In the genomic region with DNA sequence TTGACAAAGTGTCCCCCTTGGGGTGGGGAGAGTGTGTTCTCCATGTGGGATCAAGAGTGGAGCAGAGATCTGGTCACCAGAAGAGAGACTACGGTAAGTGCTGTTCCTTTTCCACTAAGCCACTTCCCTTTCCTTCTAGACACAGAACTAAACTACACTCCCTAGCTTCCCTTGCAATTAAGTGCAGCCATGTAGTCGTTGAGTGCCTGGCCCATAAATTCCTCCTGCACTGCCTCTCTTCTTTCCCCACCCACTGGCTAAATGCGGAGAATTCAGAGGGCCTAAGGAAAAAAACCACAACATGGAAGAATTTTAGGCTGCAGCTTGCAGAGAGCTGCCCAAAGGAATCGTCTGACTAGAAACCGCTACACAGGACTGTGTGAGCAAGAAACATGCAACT, we compare ENCODE assay signal across 8 cellular contexts. TPM values are rescaled to one million over a fixed set of nuclear protein-coding genes. Genes with fewer than 3 reads are reported as not detected.
A peak's percentile ranks its signal among the peaks of the same experiment; 100 is the strongest.
DNase-seq lines count a peak whose midpoint lies in the region; ATAC-seq, FAIRE-seq and TF ChIP-seq lines count a peak whose summit lies in the region.

No MANE protein-coding gene starts in this region.

- H3K27me3 ChIP-seq in DND-41 (ENCODE audit: insufficient read depth, low read length, poor library complexity) (no peaks in the 10 kb centered on the region), GM12878 (replicated peaks in 1 of 2; ENCODE audit: control insufficient read depth in 2 of 2, insufficient read depth in 2 of 2, low read length in 1 of 2) (no peaks in the 10 kb centered on the region), neural cell (ENCODE audit: insufficient read depth, low read depth, low read length) (no peaks in the 10 kb centered on the region)

- BruUV-seq in GM12878 (replicated peaks; lab: Mats Ljungman, UMichigan): no TSS peak

- no peak for FAIRE-seq in GM12878 (lab: Jason Lieb, UNC)

- no peak for TF ChIP-seq RAD21 in GM12878 (IDR thresholded peaks at IDR 0.05; ENCODE audit: insufficient read depth, low read depth, low read length)
- no peak for TF ChIP-seq RAD21 in neural cell (conservative IDR thresholded peaks at IDR 0.05)

- peaks cover 47% of the 10 kb centered on the region for H3K4me1 ChIP-seq in DND-41 (ENCODE audit: insufficient read depth, low read length)
- H3K4me1 ChIP-seq in GM12878 (ENCODE audit: control insufficient read depth, insufficient read depth, low read length): peaks cover 7% of the 10 kb centered on the region

- WGBS in GM12878 (ENCODE audit: insufficient coverage, insufficient replicate concordance, low lambda C conversion rate, missing lambda C conversion rate): 86% methylated on average over 5 of the region's 5 CpGs

- CTCF ChIA-PET in GM12878 (lab: Yijun Ruan, JAX): no interaction called here

- H3F3A ChIP-seq in neural cell (ENCODE audit: insufficient read depth, low read length, poor library complexity, severe bottlenecking): no peaks in the 10 kb centered on the region

- H4K20me1 ChIP-seq in DND-41 (ENCODE audit: insufficient read depth, low read length) (peaks cover 24% of the 10 kb centered on the region), GM12878 (ENCODE audit: control insufficient read depth, insufficient read depth) (no peaks in the 10 kb centered on the region), neural cell (ENCODE audit: insufficient read depth) (no peaks in the 10 kb centered on the region)

- peaks cover 8% of the 10 kb centered on the region for H3K9me3 ChIP-seq in DND-41 (ENCODE audit: insufficient read depth, low read length, severe bottlenecking)
- no peaks in the 10 kb centered on the region; the same call in 2 of the 3 replicates for H3K9me3 ChIP-seq in GM12878 (replicated peaks; ENCODE audit: control insufficient read depth, insufficient read depth, low read length)
- no peaks in the 10 kb centered on the region for H3K9me3 ChIP-seq in neural cell (ENCODE audit: low read length)

- DNase-seq in DND-41 (no peak), M059J (ENCODE audit: low read depth) (peak; percentile 45), GM12878 (ENCODE audit: low read depth, low spot score) (no peak), NCI-H226 (no peak)

- H3K9me2 ChIP-seq in neural cell (ENCODE audit: insufficient read depth, low read length): no peaks in the 10 kb centered on the region

- ATAC-seq in DND-41 (ENCODE audit: insufficient read depth, low read depth): no peak
- ATAC-seq in GM12878: no peak
- ATAC-seq in GM18519 (IDR thresholded peaks at IDR 0.05; ENCODE audit: low FRiP score, unreplicated experiment): no peak
- ATAC-seq in GM19035 (IDR thresholded peaks at IDR 0.05; ENCODE audit: unreplicated experiment): no peak
- no peak for ATAC-seq in HG02642 (IDR thresholded peaks at IDR 0.05; ENCODE audit: poor library complexity, unreplicated experiment)

- no peak for TF ChIP-seq POLR2A in GM12878 (IDR thresholded peaks at IDR 0.05; ENCODE audit: low read depth, low read length)

- H3K4me3 ChIP-seq in DND-41 (ENCODE audit: low read depth in 1 of 2, low read length in 2 of 2) (peak overlapping the region in 1 of 2 experiments; percentile 98; a peak in 1 of 4 replicates), GM12878 (0 out of 2 replicates have a peak overlapping the region, but pooled peaks have one; percentile 99), neural cell (ENCODE audit: low read length) (peak overlapping the region; percentile 82)

- intact Hi-C loops in GM12878 (cut with micrococcal nuclease; ENCODE audit: unreplicated experiment): loop anchor here (5.0 kb wide), 2 partner anchors 612 to 852 kb away; partner anchors contain the start of genes PSMB1 and TBP

- H2AFZ ChIP-seq in DND-41 (ENCODE audit: low read depth, low read length) (no peak overlapping the region), GM12878 (ENCODE audit: control insufficient read depth, low read depth, low read length) (no peak overlapping the region), neural cell (ENCODE audit: low read depth, low read length) (no peak overlapping the region)

- POLR2A ChIA-PET in GM12878 (lab: Charles Lee): interaction anchor here (1.4 kb wide), 1 partner anchor 7 kb away, joined by 3 read pairs; no protein-coding TSS in a partner anchor

- peaks cover 62% of the 10 kb centered on the region for H3K79me2 ChIP-seq in DND-41 (ENCODE audit: insufficient read depth, low read length)
- H3K79me2 ChIP-seq in GM12878 (ENCODE audit: control insufficient read depth, insufficient read depth, low read length): peaks cover 42% of the 10 kb centered on the region
- peaks cover 29% of the 10 kb centered on the region for H3K79me2 ChIP-seq in neural cell (replicated peaks; ENCODE audit: insufficient read depth, low read length)

- SMC1A ChIA-PET in GM12878 (lab: Charles Lee; ENCODE audit: uncharacterized antibody, unreplicated experiment): no interaction called here

- RAD21 ChIA-PET in GM12878 (lab: Charles Lee; ENCODE audit: unreplicated experiment): no interaction called here

- H3K4me2 ChIP-seq in DND-41 (ENCODE audit: insufficient read depth, low read length) (peak overlapping the region; percentile 93), GM12878 (ENCODE audit: control insufficient read depth, insufficient read depth) (peak overlapping the region; percentile 57; the same call in 1 of the 2 replicates), neural cell (ENCODE audit: low read length) (peak overlapping the region; percentile 66)

- in situ Hi-C loops in GM12878 (cut with MboI): loop anchor here (5.0 kb wide), 1 partner anchor 852 kb away; the partner anchor contains the start of genes PSMB1 and TBP

- TF ChIP-seq EP300 in GM12878 (IDR thresholded peaks at IDR 0.05; ENCODE audit: borderline replicate concordance in 1 of 2, control insufficient read depth in 1 of 2, low read depth in 2 of 2, low read length in 2 of 2) (no peak), neural cell (conservative IDR thresholded peaks at IDR 0.05; ENCODE audit: poor library complexity, severe bottlenecking) (no peak)

- TF ChIP-seq CTCF in DND-41 (IDR thresholded peaks at IDR 0.05; ENCODE audit: borderline replicate concordance, extremely low read depth, low read length, poor library complexity, severe bottlenecking) (no peak), GM12878 (IDR thresholded peaks at IDR 0.05 in 2 of 3, conservative IDR thresholded peaks at IDR 0.05 in 1 of 3; ENCODE audit: control insufficient read depth in 2 of 3, extremely low read depth in 1 of 3, insufficient read depth in 1 of 3, low read depth in 3 of 3, low read length in 3 of 3) (no peak), neural cell (IDR thresholded peaks at IDR 0.05; ENCODE audit: poor library complexity, severe bottlenecking) (no peak)

- no peak overlapping the region for H3K27ac ChIP-seq in DND-41 (ENCODE audit: low read length)
- no peak overlapping the region for H3K27ac ChIP-seq in GM12878 (ENCODE audit: control insufficient read depth, insufficient read depth)
- H3K27ac ChIP-seq in neural cell (ENCODE audit: low read length): no peak overlapping the region

- H3K9ac ChIP-seq in DND-41 (ENCODE audit: low read depth, low read length): peak overlapping the region; percentile 97
- H3K9ac ChIP-seq in GM12878 (ENCODE audit: control insufficient read depth, insufficient read depth, low read length): no peak overlapping the region
- H3K9ac ChIP-seq in neural cell (ENCODE audit: low read length): peak overlapping the region; percentile 96

- H3K36me3 ChIP-seq in DND-41 (ENCODE audit: insufficient read depth, low read length) (peaks cover 37% of the 10 kb centered on the region), GM12878 (ENCODE audit: control insufficient read depth in 2 of 2, insufficient read depth in 2 of 2, low read length in 1 of 2) (peaks cover 0 to 4% of the 10 kb centered on the region in 2 experiments; a peak in 3 of 4 replicates), neural cell (ENCODE audit: insufficient read depth, low read length) (no peaks in the 10 kb centered on the region)

RNA-seq across cellular contexts. Expression of gene WDR27, which starts 1.5 kb away (rescaled TPM):
- total RNA-seq in M059J (2014; rRNA removed; shearing (Covaris generic)): 7.9 and 10.6 TPM in 2 replicates
- 205 and 222 TPM in 2 replicates for total RNA-seq in GM12878 (2013; cell fraction: nucleolus; rRNA removed)
- 18.8 and 20.8 TPM in 2 replicates for total RNA-seq in GM12878 (2014; rRNA removed)
- 9.8 and 11.9 TPM in 2 replicates for total RNA-seq in GM12878 (2014; rRNA removed; fragmentation: Illumina TruSeq; extraction: Trizol)
- 26.4 and 26.6 TPM in 2 replicates for total RNA-seq in GM12878 (2021)
- polyA plus RNA-seq in GM12878 (2011; ENCODE audit: low read depth): 10.6 TPM
- 33.2 and 37.5 TPM in 2 replicates for polyA plus RNA-seq in GM12878 (2011; rRNA removed)
- polyA plus RNA-seq in GM12878 (2011; cell fraction: cytosol; rRNA removed): 18.9 and 22.2 TPM in 2 replicates
- 394 and 455 TPM in 2 replicates for polyA plus RNA-seq in GM12878 (2011; cell fraction: nucleus; rRNA removed)
- polyA plus RNA-seq in GM12878 (2012): 20.4 and 26.3 TPM in 2 replicates
- 10.0 and 10.2 TPM in 2 replicates for polyA plus RNA-seq in GM12878 (2014; fragmentation: Illumina TruSeq; extraction: Trizol)
- 1 to 10 TPM; 1.9 to 3.8 TPM for polyA plus RNA-seq in GM12878 (2014; fragmentation: Nextera tagmentation; extraction: Ambion mirVana)
- 31.5 and 33.7 TPM in 2 replicates for polyA plus RNA-seq in GM12878 (2014; rRNA removed)
- 10 to 100 TPM; 19.2 to 22.0 TPM for polyA plus RNA-seq in GM12878 (2016; fragmentation: Nextera tagmentation; extraction: Ambion mirVana)
- 15.5 and 16.8 TPM in 2 replicates for polyA minus RNA-seq in GM12878 (2011; rRNA and poly(A)+ RNA removed)
- 5.7 and 7.1 TPM in 2 replicates for polyA minus RNA-seq in GM12878 (2011; cell fraction: cytosol; rRNA and poly(A)+ RNA removed)
- 54.3 and 68.3 TPM in 2 replicates for polyA minus RNA-seq in GM12878 (2011; cell fraction: nucleus; rRNA and poly(A)+ RNA removed)
- 35.8 and 58.5 TPM in 2 replicates for polyA plus RNA-seq in neural cell
- 53.3 and 59.7 TPM in 2 replicates for polyA minus RNA-seq in neural cell

RNA-seq across cellular contexts. Expression of gene C6orf120, which starts 1.6 kb away (rescaled TPM):
- total RNA-seq in M059J (2014; rRNA removed; shearing (Covaris generic)): 29.4 and 43.4 TPM in 2 replicates
- 27.1 and 29.1 TPM in 2 replicates for total RNA-seq in GM12878 (2013; cell fraction: nucleolus; rRNA removed)
- 23.9 and 26.2 TPM in 2 replicates for total RNA-seq in GM12878 (2014; rRNA removed)
- 16.9 and 17.4 TPM in 2 replicates for total RNA-seq in GM12878 (2014; rRNA removed; fragmentation: Illumina TruSeq; extraction: Trizol)
- 20.7 and 20.8 TPM in 2 replicates for total RNA-seq in GM12878 (2021)
- polyA plus RNA-seq in GM12878 (2011; ENCODE audit: low read depth): 7.2 TPM
- polyA plus RNA-seq in GM12878 (2011; rRNA removed): 14.6 and 19.7 TPM in 2 replicates
- 8.3 and 10.1 TPM in 2 replicates for polyA plus RNA-seq in GM12878 (2011; cell fraction: cytosol; rRNA removed)
- polyA plus RNA-seq in GM12878 (2011; cell fraction: nucleus; rRNA removed): 12.9 and 14.0 TPM in 2 replicates
- 10.8 and 12.8 TPM in 2 replicates for polyA plus RNA-seq in GM12878 (2012)
- 14.3 and 18.5 TPM in 2 replicates for polyA plus RNA-seq in GM12878 (2014; fragmentation: Illumina TruSeq; extraction: Trizol)
- polyA plus RNA-seq in GM12878 (2014; fragmentation: Nextera tagmentation; extraction: Ambion mirVana): 1 to 10 TPM; 3.6 to 6.2 TPM
- polyA plus RNA-seq in GM12878 (2014; rRNA removed): 15.9 and 19.5 TPM in 2 replicates
- 10 to 100 TPM; 19.9 to 20.8 TPM for polyA plus RNA-seq in GM12878 (2016; fragmentation: Nextera tagmentation; extraction: Ambion mirVana)
- polyA minus RNA-seq in GM12878 (2011; rRNA and poly(A)+ RNA removed): 7.2 and 8.7 TPM in 2 replicates
- 5.6 and 6.9 TPM in 2 replicates for polyA minus RNA-seq in GM12878 (2011; cell fraction: cytosol; rRNA and poly(A)+ RNA removed)
- 12.3 and 16.0 TPM in 2 replicates for polyA minus RNA-seq in GM12878 (2011; cell fraction: nucleus; rRNA and poly(A)+ RNA removed)
- 16.6 and 17.8 TPM in 2 replicates for polyA plus RNA-seq in neural cell
- polyA minus RNA-seq in neural cell: 35.9 and 41.4 TPM in 2 replicates

RNA-seq across cellular contexts. Expression of gene PHF10, which starts 24.0 kb away (rescaled TPM):
- total RNA-seq in M059J (2014; rRNA removed; shearing (Covaris generic)): 24.6 and 32.7 TPM in 2 replicates
- 57.5 and 57.7 TPM in 2 replicates for total RNA-seq in GM12878 (2013; cell fraction: nucleolus; rRNA removed)
- total RNA-seq in GM12878 (2014; rRNA removed) (12.4 and 15.3 TPM in 2 replicates), GM12878 (2014; rRNA removed; fragmentation: Illumina TruSeq; extraction: Trizol) (18.6 and 19.7 TPM in 2 replicates), GM12878 (2021) (23.5 and 24.6 TPM in 2 replicates)
- polyA plus RNA-seq in GM12878 (2011; ENCODE audit: low read depth): 12.1 TPM
- polyA plus RNA-seq in GM12878 (2011; rRNA removed) (35.6 and 49.6 TPM in 2 replicates), GM12878 (2014; fragmentation: Illumina TruSeq; extraction: Trizol) (33.8 and 44.0 TPM in 2 replicates), GM12878 (2014; fragmentation: Nextera tagmentation; extraction: Ambion mirVana) (10 to 100 TPM; 11.6 to 13.1 TPM), GM12878 (2014; rRNA removed) (23.8 and 24.5 TPM in 2 replicates), GM12878 (2016; fragmentation: Nextera tagmentation; extraction: Ambion mirVana) (1 to 10 TPM; 3.8 to 7.1 TPM), neural cell (42.9 and 48.9 TPM in 2 replicates)
- 11.2 and 15.3 TPM in 2 replicates for polyA plus RNA-seq in GM12878 (2011; cell fraction: cytosol; rRNA removed)
- polyA plus RNA-seq in GM12878 (2011; cell fraction: nucleus; rRNA removed): 36.8 and 37.9 TPM in 2 replicates
- 16.8 and 24.7 TPM in 2 replicates for polyA plus RNA-seq in GM12878 (2012)
- polyA minus RNA-seq in GM12878 (2011; rRNA and poly(A)+ RNA removed): 11.0 and 21.1 TPM in 2 replicates
- 7.5 and 9.3 TPM in 2 replicates for polyA minus RNA-seq in GM12878 (2011; cell fraction: cytosol; rRNA and poly(A)+ RNA removed)
- 13.7 and 16.4 TPM in 2 replicates for polyA minus RNA-seq in GM12878 (2011; cell fraction: nucleus; rRNA and poly(A)+ RNA removed)
- 31.2 and 40.6 TPM in 2 replicates for polyA minus RNA-seq in neural cell

RNA-seq across cellular contexts. Expression of gene DYNLT2, which starts 51.1 kb away (rescaled TPM):
- total RNA-seq in M059J (2014; rRNA removed; shearing (Covaris generic)): 0.76 and 1.1 TPM in 2 replicates
- 11.3 and 12.7 TPM in 2 replicates for total RNA-seq in GM12878 (2013; cell fraction: nucleolus; rRNA removed)
- total RNA-seq in GM12878 (2014; rRNA removed): 3.7 and 5.4 TPM in 2 replicates
- total RNA-seq in GM12878 (2014; rRNA removed; fragmentation: Illumina TruSeq; extraction: Trizol): 5.5 TPM in 2 replicates
- 2.9 and 3.8 TPM in 2 replicates for total RNA-seq in GM12878 (2021)
- polyA plus RNA-seq in GM12878 (2011; ENCODE audit: low read depth): 0.77 TPM
- polyA plus RNA-seq in GM12878 (2011; rRNA removed): 5.3 and 9.2 TPM in 2 replicates
- polyA plus RNA-seq in GM12878 (2011; cell fraction: cytosol; rRNA removed): 1.7 and 1.8 TPM in 2 replicates
- polyA plus RNA-seq in GM12878 (2011; cell fraction: nucleus; rRNA removed): 2.2 and 2.3 TPM in 2 replicates
- polyA plus RNA-seq in GM12878 (2012): 1.7 and 3.3 TPM in 2 replicates
- polyA plus RNA-seq in GM12878 (2014; fragmentation: Illumina TruSeq; extraction: Trizol): 5.7 and 8.8 TPM in 2 replicates
- 1 to 10 TPM; 2.2 to 3.0 TPM for polyA plus RNA-seq in GM12878 (2014; fragmentation: Nextera tagmentation; extraction: Ambion mirVana)
- polyA plus RNA-seq in GM12878 (2014; rRNA removed): 5.0 and 5.9 TPM in 2 replicates
- 1 to 10 TPM; 5.8 to 5.9 TPM for polyA plus RNA-seq in GM12878 (2016; fragmentation: Nextera tagmentation; extraction: Ambion mirVana)
- polyA minus RNA-seq in GM12878 (2011; rRNA and poly(A)+ RNA removed): 0.82 and 1.1 TPM in 2 replicates
- 0.67 and 1.1 TPM in 2 replicates for polyA minus RNA-seq in GM12878 (2011; cell fraction: cytosol; rRNA and poly(A)+ RNA removed)
- polyA minus RNA-seq in GM12878 (2011; cell fraction: nucleus; rRNA and poly(A)+ RNA removed): 2.7 and 4.6 TPM in 2 replicates
- 1.8 and 2.8 TPM in 2 replicates for polyA plus RNA-seq in neural cell
- polyA minus RNA-seq in neural cell: 5.0 and 5.6 TPM in 2 replicates

RNA-seq across cellular contexts. Expression of gene ERMARD, which starts 51.1 kb away (rescaled TPM):
- 9.1 and 9.5 TPM in 2 replicates for total RNA-seq in M059J (2014; rRNA removed; shearing (Covaris generic))
- total RNA-seq in GM12878 (2013; cell fraction: nucleolus; rRNA removed): 49.0 and 52.7 TPM in 2 replicates
- total RNA-seq in GM12878 (2014; rRNA removed): 24.4 and 27.2 TPM in 2 replicates
- total RNA-seq in GM12878 (2014; rRNA removed; fragmentation: Illumina TruSeq; extraction: Trizol): 25.3 and 26.3 TPM in 2 replicates
- total RNA-seq in GM12878 (2021): 29.5 and 33.6 TPM in 2 replicates
- 35.0 TPM for polyA plus RNA-seq in GM12878 (2011; ENCODE audit: low read depth)
- polyA plus RNA-seq in GM12878 (2011; rRNA removed): 42.7 and 48.4 TPM in 2 replicates
- polyA plus RNA-seq in GM12878 (2011; cell fraction: cytosol; rRNA removed): 42.6 and 52.0 TPM in 2 replicates
- 135 and 152 TPM in 2 replicates for polyA plus RNA-seq in GM12878 (2011; cell fraction: nucleus; rRNA removed)
- polyA plus RNA-seq in GM12878 (2012): 26.5 and 28.5 TPM in 2 replicates
- 24.8 and 32.3 TPM in 2 replicates for polyA plus RNA-seq in GM12878 (2014; fragmentation: Illumina TruSeq; extraction: Trizol)
- polyA plus RNA-seq in GM12878 (2014; fragmentation: Nextera tagmentation; extraction: Ambion mirVana): 10 to 100 TPM; 43.7 to 63.3 TPM
- 27.4 and 28.3 TPM in 2 replicates for polyA plus RNA-seq in GM12878 (2014; rRNA removed)
- 10 to 100 TPM; 34.6 to 46.1 TPM for polyA plus RNA-seq in GM12878 (2016; fragmentation: Nextera tagmentation; extraction: Ambion mirVana)
- 32.7 and 50.0 TPM in 2 replicates for polyA minus RNA-seq in GM12878 (2011; rRNA and poly(A)+ RNA removed)
- 6.3 and 9.0 TPM in 2 replicates for polyA minus RNA-seq in GM12878 (2011; cell fraction: cytosol; rRNA and poly(A)+ RNA removed)
- 17.5 and 25.5 TPM in 2 replicates for polyA minus RNA-seq in GM12878 (2011; cell fraction: nucleus; rRNA and poly(A)+ RNA removed)
- polyA plus RNA-seq in neural cell: 39.1 and 51.2 TPM in 2 replicates
- 22.6 and 25.4 TPM in 2 replicates for polyA minus RNA-seq in neural cell
